Comparison of ENCODE assay signal across 14 cellular contexts in the genomic region with DNA sequence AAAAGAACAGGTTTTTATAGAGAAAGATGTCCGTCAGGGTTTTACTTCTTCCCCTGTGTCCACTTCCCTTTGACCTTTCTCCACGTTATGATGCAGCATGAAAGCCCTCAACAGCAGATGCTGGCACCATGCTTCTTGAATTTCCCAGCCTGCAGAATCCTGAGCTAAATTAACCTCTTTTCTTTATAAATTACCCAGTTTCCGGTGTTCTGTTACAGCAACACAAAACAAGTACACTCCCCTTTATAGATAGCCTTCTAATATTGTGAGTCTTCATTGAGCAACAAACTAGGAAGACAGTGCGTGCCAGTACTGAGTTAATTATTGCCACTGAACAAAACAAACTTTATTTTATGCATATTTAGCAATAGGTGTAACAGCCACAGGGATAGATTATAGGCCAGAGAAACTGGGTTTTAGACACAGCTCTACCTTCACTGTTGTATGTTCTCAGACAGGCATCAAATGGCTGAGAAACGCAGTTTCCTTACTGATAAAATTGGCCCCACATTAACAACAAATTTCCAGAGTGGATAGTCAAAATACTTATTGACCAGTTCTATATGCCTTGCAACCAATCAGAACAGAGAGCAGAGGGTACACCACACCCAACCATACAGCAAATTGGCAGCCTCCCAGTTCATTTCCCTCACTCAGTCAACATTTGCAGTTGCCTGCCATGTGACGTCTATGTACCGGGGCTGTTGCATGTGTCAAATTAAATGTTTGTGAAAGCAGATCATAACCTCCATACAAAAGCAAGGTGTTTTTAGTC. TPM values are rescaled to one million over a fixed set of nuclear protein-coding genes. Genes with fewer than 3 reads are reported as not detected.
A peak's percentile ranks its signal among the peaks of the same experiment; 100 is the strongest.
DNase-seq lines count a peak whose midpoint lies in the region; ATAC-seq, FAIRE-seq and TF ChIP-seq lines count a peak whose summit lies in the region.
"Had no signal": no experiment of that assay in that cellular context is flagged by ENCODE, and none has a peak within 500 bp of the region (broad histone marks: within the 10 kb centered on the region; RNA-seq: fewer than 3 reads in every experiment).

No MANE protein-coding gene starts in this region.

- H3K9ac ChIP-seq in mucosa of rectum (ENCODE audit: low read depth in 1 of 2, low read length in 2 of 2) = peak overlapping the region; percentile 34 to 61

- H3K27me3 ChIP-seq in mucosa of rectum (ENCODE audit: control insufficient read depth in 2 of 2, insufficient read depth in 2 of 2, low read length in 2 of 2) = no peaks in the 10 kb centered on the region
- H3K27me3 ChIP-seq: cardiac muscle cell, tibial nerve had no signal

- no peak for FAIRE-seq in GM12891 (lab: Jason Lieb, UNC)
- FAIRE-seq: kidney had no signal

- no peak for TF ChIP-seq POLR2A in GM12891 (IDR thresholded peaks at IDR 0.05; ENCODE audit: low read depth, low read length)

- DNase-seq in NCI-H1436 treated with DMSO at 0.1 percent for 48 hours (lab: John Stamatoyannopoulos, UW) (peak; percentile 89), GM12891 (ENCODE audit: insufficient read length, low spot score) (no peak), AG08395 (ENCODE audit: low spot score) (no peak)
- no peak for DNase-seq in stimulated activated CD4-positive, alpha-beta T cell treated with anti-CD3 and anti-CD28 coated beads, Interleukin-4, amount 100 ng/mL, for 1 hour
- DNase-seq: activated T-cell treated with anti-CD3 and anti-CD28 coated beads, Interleukin-2, amount 50 U/mL, for 72 hours; kidney; NK-92 treated with Interleukin-12 subunit alpha and Interleukin-12 subunit beta, amount 100 ng/mL, for 24 hours; psoas muscle had no signal

- H3K4me3 ChIP-seq in mucosa of rectum (ENCODE audit: low read length in 2 of 2) = peak overlapping the region in 1 of 2 donors; percentile 37
- H3K4me3 ChIP-seq: cardiac muscle cell, psoas muscle, tibial nerve had no signal

- peak overlapping the region; percentile 81 for H3K27ac ChIP-seq in VCaP
- peak overlapping the region; percentile 95 to 98 for H3K27ac ChIP-seq in mucosa of rectum (ENCODE audit: low read depth in 2 of 2, low read length in 2 of 2)
- H3K27ac ChIP-seq: cardiac muscle cell, psoas muscle, tibial nerve had no signal

- H3K36me3 ChIP-seq in mucosa of rectum (ENCODE audit: control insufficient read depth in 2 of 2, insufficient read depth in 2 of 2, low read length in 2 of 2) = no peaks in the 10 kb centered on the region
- H3K36me3 ChIP-seq: cardiac muscle cell, tibial nerve had no signal

- TF ChIP-seq CTCF in VCaP (conservative IDR thresholded peaks at IDR 0.05) = no peak

- no peaks in the 10 kb centered on the region for H3K9me3 ChIP-seq in mucosa of rectum (ENCODE audit: control insufficient read depth in 2 of 2, low read length in 2 of 2)
- H3K9me3 ChIP-seq: psoas muscle, tibial nerve had no signal

- peaks cover 26 to 47% of the 10 kb centered on the region in 2 donors for H3K4me1 ChIP-seq in mucosa of rectum (ENCODE audit: control insufficient read depth in 2 of 2, insufficient read depth in 2 of 2, low read length in 2 of 2)
- H3K4me1 ChIP-seq: psoas muscle had no signal

- ATAC-seq in GM18502 (IDR thresholded peaks at IDR 0.05; ENCODE audit: poor library complexity, unreplicated experiment) (peak; percentile 48), GM18907 (IDR thresholded peaks at IDR 0.05; ENCODE audit: unreplicated experiment) (no peak)
- ATAC-seq: psoas muscle had no signal

TF ChIP-seq in GM12891, 5 proteins besides CTCF, POLR2A, EP300 and RAD21:
- TF ChIP-seq PAX5 (IDR thresholded peaks at IDR 0.05; ENCODE audit: insufficient read depth, low read length, severe bottlenecking) = no peak
- TF ChIP-seq POLR2AphosphoS5 (IDR thresholded peaks at IDR 0.05; ENCODE audit: low read depth, low read length) = no peak
- no peak for TF ChIP-seq SPI1 (IDR thresholded peaks at IDR 0.05; ENCODE audit: low read depth, low read length)
- no peak for TF ChIP-seq POU2F2 (IDR thresholded peaks at IDR 0.05; ENCODE audit: low read depth, low read length)
- no peak for TF ChIP-seq TAF1 (IDR thresholded peaks at IDR 0.05; ENCODE audit: low read depth, low read length)

RNA-seq across cellular contexts. Expression of a gene that starts 14.4 kb away (rescaled TPM):
- 26.8 TPM for polyA plus RNA-seq in GM12891 (2012; ENCODE audit: low read depth, missing spikeins)
